In the genomic region with DNA sequence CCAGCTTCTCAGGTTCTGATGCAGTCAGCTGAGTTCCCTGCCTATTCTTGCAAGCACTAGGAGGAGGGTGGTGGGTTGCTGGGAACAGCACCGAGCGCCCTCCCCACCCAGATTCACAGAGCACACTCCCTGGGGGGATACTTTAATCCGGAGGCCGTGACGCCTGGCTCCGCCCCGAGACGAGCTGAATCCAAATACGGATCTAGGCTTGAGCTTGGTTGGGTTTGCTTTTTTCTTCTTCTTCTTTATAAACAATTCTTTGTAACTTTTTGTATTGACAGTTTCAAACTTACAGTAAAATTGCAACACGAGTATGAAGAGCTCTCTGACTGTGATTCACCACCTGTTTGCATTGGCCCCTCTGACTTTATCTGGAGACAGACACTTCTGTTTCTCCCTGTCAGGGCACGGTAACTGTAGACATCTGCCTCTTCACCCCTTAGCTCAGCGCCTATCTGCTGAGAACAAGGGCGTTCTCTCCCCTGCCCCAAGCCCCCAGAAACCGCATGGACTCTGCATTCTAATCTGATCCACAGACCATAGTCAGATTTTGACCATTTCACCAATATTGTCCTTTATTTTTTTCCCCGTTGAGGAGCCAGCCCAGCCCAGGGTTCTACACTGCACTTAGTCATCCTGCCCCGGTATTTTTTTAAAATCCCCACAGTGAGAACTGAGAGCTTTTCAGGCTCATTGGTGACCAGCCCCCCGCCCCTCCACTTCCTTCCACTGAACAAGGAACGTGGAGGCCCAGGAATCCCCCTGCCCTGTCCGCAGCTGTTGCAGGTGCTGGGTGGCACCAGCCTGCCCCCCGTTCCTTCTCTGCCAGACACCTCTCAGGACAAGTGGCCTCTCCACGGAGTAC, we compare ENCODE assay signal across 8 cellular contexts. TPM values are rescaled to one million over a fixed set of nuclear protein-coding genes. Genes with fewer than 3 reads are reported as not detected.
DNase-seq lines count a peak whose midpoint lies in the region; ATAC-seq, FAIRE-seq and TF ChIP-seq lines count a peak whose summit lies in the region.

No MANE protein-coding gene starts in this region.

- peaks cover 21% of the 10 kb centered on the region for H3K36me3 ChIP-seq in CD8-positive, alpha-beta T cell (ENCODE audit: insufficient read depth, low read length)
- peaks cover 23% of the 10 kb centered on the region for H3K36me3 ChIP-seq in lower lobe of right lung

- H3K27ac ChIP-seq in CD8-positive, alpha-beta T cell (ENCODE audit: low read depth, low read length): peak overlapping the region; percentile 34
- peak overlapping the region; percentile 39 for H3K27ac ChIP-seq in lower lobe of right lung

- intact Hi-C loops in CD8-positive, alpha-beta T cell (cut with DNase I, micrococcal nuclease): no loop called here
- intact Hi-C loops in lower lobe of right lung (cut with DNase I): no loop called here

- peaks cover 66% of the 10 kb centered on the region for H3K4me1 ChIP-seq in CD8-positive, alpha-beta T cell (ENCODE audit: insufficient read depth, low read length)
- peaks cover 41% of the 10 kb centered on the region for H3K4me1 ChIP-seq in lower lobe of right lung

- no peaks in the 10 kb centered on the region for H3K9me3 Mint-ChIP-seq in CD8-positive, alpha-beta T cell
- no peaks in the 10 kb centered on the region for H3K9me3 Mint-ChIP-seq in activated naive CD8-positive, alpha-beta T cell treated with anti-CD3 and anti-CD28 coated beads, Interleukin-2, amount 50 U/mL, for 24 hours

- H3K27me3 ChIP-seq in CD8-positive, alpha-beta T cell (ENCODE audit: insufficient read depth, low read length): no peaks in the 10 kb centered on the region
- no peaks in the 10 kb centered on the region for H3K27me3 ChIP-seq in lower lobe of right lung (ENCODE audit: low read depth)

- no peaks in the 10 kb centered on the region for H3K27me3 Mint-ChIP-seq in CD8-positive, alpha-beta T cell (ENCODE audit: low read depth)
- H3K27me3 Mint-ChIP-seq in activated naive CD8-positive, alpha-beta T cell treated with anti-CD3 and anti-CD28 coated beads, Interleukin-2, amount 50 U/mL, for 24 hours: no peaks in the 10 kb centered on the region

- peak overlapping the region; percentile 97 for H3K27ac Mint-ChIP-seq in CD8-positive, alpha-beta T cell
- peak overlapping the region; percentile 95 for H3K27ac Mint-ChIP-seq in activated naive CD8-positive, alpha-beta T cell treated with anti-CD3 and anti-CD28 coated beads, Interleukin-2, amount 50 U/mL, for 24 hours

- peak in 2 of 7 experiments; percentile 56 to 64 for DNase-seq in CD8-positive, alpha-beta T cell
- DNase-seq in NCI-H2171 treated with DMSO at 0.1 percent for 48 hours (lab: John Stamatoyannopoulos, UW) (peak; percentile 69), lower lobe of right lung (no peak), NCI-H2107 (lab: John Stamatoyannopoulos, UW) (no peak), H54 (ENCODE audit: insufficient read length, low spot score) (no peak)
- peak; percentile 74 for DNase-seq in activated naive CD8-positive, alpha-beta T cell treated with anti-CD3 and anti-CD28 coated beads, Interleukin-2, amount 50 U/mL, for 24 hours

- CTCF ChIA-PET in CD8-positive, alpha-beta T cell (lab: Charles Lee): interaction anchor here (0.6 to 36.0 kb wide), 8 partner anchors 8 to 451 kb away, joined by 3 to 2042 read pairs (median 4); a partner anchor contains a TSS

- H3K4me1 Mint-ChIP-seq in CD8-positive, alpha-beta T cell (ENCODE audit: low read depth): peaks cover 55% of the 10 kb centered on the region
- peaks cover 72% of the 10 kb centered on the region for H3K4me1 Mint-ChIP-seq in activated naive CD8-positive, alpha-beta T cell treated with anti-CD3 and anti-CD28 coated beads, Interleukin-2, amount 50 U/mL, for 24 hours

- peak overlapping the region; percentile 13 for H3K4me3 ChIP-seq in CD8-positive, alpha-beta T cell (ENCODE audit: low read depth, low read length)
- H3K4me3 ChIP-seq in lower lobe of right lung: no peak overlapping the region

- ATAC-seq in CD8-positive, alpha-beta T cell: peak; percentile 53
- peak; percentile 58 for ATAC-seq in GM21423 (IDR thresholded peaks at IDR 0.05; ENCODE audit: unreplicated experiment)
- peak; percentile 76 for ATAC-seq in activated naive CD8-positive, alpha-beta T cell treated with anti-CD3 and anti-CD28 coated beads, Interleukin-2, amount 50 U/mL, for 24 hours
- no peak for ATAC-seq in lower lobe of right lung
- ATAC-seq in HG03025 (IDR thresholded peaks at IDR 0.05; ENCODE audit: low FRiP score, unreplicated experiment): no peak

- no peak for TF ChIP-seq POLR2A in H54 (IDR thresholded peaks at IDR 0.05; ENCODE audit: low read depth, low read length)

- no peak for FAIRE-seq in H54 (lab: Jason Lieb, UNC)

- no peaks in the 10 kb centered on the region for H3K9me3 ChIP-seq in CD8-positive, alpha-beta T cell (ENCODE audit: low read length)
- no peaks in the 10 kb centered on the region for H3K9me3 ChIP-seq in lower lobe of right lung

- H3K4me3 Mint-ChIP-seq in CD8-positive, alpha-beta T cell: peak overlapping the region; percentile 75
- H3K4me3 Mint-ChIP-seq in activated naive CD8-positive, alpha-beta T cell treated with anti-CD3 and anti-CD28 coated beads, Interleukin-2, amount 50 U/mL, for 24 hours: peak overlapping the region; percentile 70

- POLR2A ChIA-PET in CD8-positive, alpha-beta T cell (lab: Charles Lee): interaction anchor here (0.8 to 28.4 kb wide), 5 partner anchors 7 to 71 kb away, joined by 3 to 1016 read pairs (median 9); a partner anchor contains a TSS

- TF ChIP-seq CTCF in CD8-positive, alpha-beta T cell (IDR thresholded peaks at IDR 0.05): no peak
- no peak for TF ChIP-seq CTCF in lower lobe of right lung (IDR thresholded peaks at IDR 0.05)

- peaks cover 64% of the 10 kb centered on the region for H3K36me3 Mint-ChIP-seq in CD8-positive, alpha-beta T cell
- H3K36me3 Mint-ChIP-seq in activated naive CD8-positive, alpha-beta T cell treated with anti-CD3 and anti-CD28 coated beads, Interleukin-2, amount 50 U/mL, for 24 hours (ENCODE audit: low read depth): peaks cover 46% of the 10 kb centered on the region

RNA-seq across cellular contexts. Expression of a gene that starts 11.5 kb away (rescaled TPM):
- total RNA-seq in CD8-positive, alpha-beta T cell: 100 to 1,000 TPM; 185 TPM
- total RNA-seq in lower lobe of right lung: 28.7 TPM

RNA-seq across cellular contexts. Expression of a gene that starts 21.8 kb away (rescaled TPM):
- 100 to 1,000 TPM; 181 to 190 TPM for total RNA-seq in CD8-positive, alpha-beta T cell
- total RNA-seq in lower lobe of right lung: 19.7 TPM

Comparison
In these comparisons a context has a peak if more than half of its experiments do, and no peak if none do; other contexts are left out.
1. ATAC-seq: peak in CD8-positive, alpha-beta T cell (single experiment), GM21423 (single experiment) and activated naive CD8-positive, alpha-beta T cell treated with anti-CD3 and anti-CD28 coated beads, Interleukin-2, amount 50 U/mL, for 24 hours (single experiment); none in lower lobe of right lung (0 of 2) and HG03025 (single experiment).
2. DNase-seq: peak in NCI-H2171 treated with DMSO at 0.1 percent for 48 hours (single experiment) and activated naive CD8-positive, alpha-beta T cell treated with anti-CD3 and anti-CD28 coated beads, Interleukin-2, amount 50 U/mL, for 24 hours (single experiment); none in lower lobe of right lung (single experiment), NCI-H2107 (single experiment) and H54 (single experiment).